16 cellular contexts compared by ENCODE assay signal in the genomic region with DNA sequence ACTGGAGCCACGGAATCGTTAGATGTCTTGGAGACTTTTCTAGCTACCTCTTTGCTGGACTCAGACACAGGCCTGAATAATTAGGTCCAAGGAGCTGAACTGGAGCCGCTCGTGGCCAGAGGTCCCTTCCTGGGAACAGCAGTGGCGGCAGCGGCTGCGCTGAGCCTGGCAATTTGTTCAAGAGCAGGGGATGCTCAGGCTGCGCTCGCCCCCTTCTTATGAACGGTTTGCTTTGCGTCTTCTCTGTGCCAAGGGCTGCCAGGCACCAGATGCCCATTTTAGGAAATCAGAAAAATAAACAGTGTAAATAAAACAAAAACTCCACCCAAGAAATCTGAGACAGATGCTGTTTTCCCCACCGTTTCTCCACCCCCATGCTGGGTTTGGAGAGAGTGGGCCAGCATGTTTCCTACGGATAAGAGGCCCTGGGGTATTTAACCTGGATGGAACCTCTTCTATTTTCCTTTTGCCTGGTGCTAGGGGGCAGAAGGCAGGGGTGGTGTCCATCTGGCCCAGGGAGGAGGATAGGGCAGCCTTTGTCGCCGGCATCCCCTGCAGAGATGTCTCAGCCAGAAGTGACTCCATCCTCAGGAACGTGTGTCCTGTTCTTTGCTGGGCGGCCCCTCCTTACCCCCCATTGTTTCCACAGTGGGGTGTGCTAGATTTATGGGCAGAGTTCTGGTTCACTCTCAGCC.
DNase-seq lines count a peak whose midpoint lies in the region; TF ChIP-seq lines count a peak whose summit lies in the region.
"Had no signal": no experiment of that assay in that cellular context is flagged by ENCODE, and none has a peak within 500 bp of the region (broad histone marks: within the 10 kb centered on the region; RNA-seq: fewer than 3 reads in every experiment).

No MANE protein-coding gene starts in this region.

- peak overlapping the region; percentile 60 for H3K4me3 Mint-ChIP-seq in HFFc6
- H3K4me3 Mint-ChIP-seq: endodermal cell had no signal

- in situ Hi-C loops in KBM-7 (cut with MboI; ENCODE audit: low pct_unique_long_range_greater_than_20kb, low sequenced_read_pairs): no loop called here

- H3K27ac ChIP-seq in SJSA1 (peak overlapping the region; percentile 77), hepatocyte (peak overlapping the region; percentile 58), WERI-Rb-1 (no peak overlapping the region), suprapubic skin (no peak overlapping the region)

- H3K4me3 ChIP-seq in SJSA1 (no peak overlapping the region), hepatocyte (no peak overlapping the region), WERI-Rb-1 (ENCODE audit: low read depth, low read length) (no peak overlapping the region), suprapubic skin (no peak overlapping the region)

- no peak for TF ChIP-seq EP300 in suprapubic skin (IDR thresholded peaks at IDR 0.05)

- peak overlapping the region; percentile 8 for H3K4me2 ChIP-seq in hepatocyte

- 68% methylated on average over 17 of the region's 17 CpGs for WGBS in hepatocyte (ENCODE audit: low lambda C conversion rate, missing lambda C conversion rate)
- WGBS in suprapubic skin: 58% methylated on average over 17 of the region's 17 CpGs

- H4K20me1 ChIP-seq in hepatocyte (ENCODE audit: insufficient read depth, poor library complexity, severe bottlenecking): no peaks in the 10 kb centered on the region

- no peak overlapping the region for H2AFZ ChIP-seq in hepatocyte

- TF ChIP-seq POLR2A in suprapubic skin (IDR thresholded peaks at IDR 0.05): no peak

- no peaks in the 10 kb centered on the region for H3K36me3 Mint-ChIP-seq in HFFc6 (ENCODE audit: low read depth)

- H3K27me3 ChIP-seq in SJSA1 (replicated peaks): no peaks in the 10 kb centered on the region
- no peaks in the 10 kb centered on the region for H3K27me3 ChIP-seq in hepatocyte
- H3K27me3 ChIP-seq in WERI-Rb-1 (ENCODE audit: insufficient read depth, low read depth, severe bottlenecking): no peaks in the 10 kb centered on the region
- no peaks in the 10 kb centered on the region for H3K27me3 ChIP-seq in suprapubic skin

- H3K9me3 ChIP-seq in SJSA1 (replicated peaks) (no peaks in the 10 kb centered on the region), hepatocyte (ENCODE audit: low read depth) (no peaks in the 10 kb centered on the region), WERI-Rb-1 (ENCODE audit: severe bottlenecking) (peaks cover 1% of the 10 kb centered on the region), suprapubic skin (no peaks in the 10 kb centered on the region)

- peak overlapping the region; percentile 82 for H3K27ac Mint-ChIP-seq in HFFc6
- H3K27ac Mint-ChIP-seq: endodermal cell had no signal

- H3K27me3 Mint-ChIP-seq in HFFc6 (ENCODE audit: insufficient read depth): peaks cover 4% of the 10 kb centered on the region

- peaks cover 61% of the 10 kb centered on the region for H3K79me2 ChIP-seq in hepatocyte

- no peaks in the 10 kb centered on the region for H3K9me2 ChIP-seq in hepatocyte (replicated peaks; ENCODE audit: insufficient read depth)

- TF ChIP-seq CTCF in HFFc6 (IDR thresholded peaks at IDR 0.05): no peak
- TF ChIP-seq CTCF in hepatocyte (IDR thresholded peaks at IDR 0.05; ENCODE audit: poor library complexity): no peak
- no peak for TF ChIP-seq CTCF in WERI-Rb-1 (IDR thresholded peaks at IDR 0.05; ENCODE audit: low read depth, low read length)
- no peak for TF ChIP-seq CTCF in suprapubic skin (IDR thresholded peaks at IDR 0.05)

- no peaks in the 10 kb centered on the region for H3K36me3 ChIP-seq in SJSA1
- H3K36me3 ChIP-seq in hepatocyte (replicated peaks; ENCODE audit: insufficient read depth, low read depth): no peaks in the 10 kb centered on the region
- peaks cover 87% of the 10 kb centered on the region for H3K36me3 ChIP-seq in WERI-Rb-1
- no peaks in the 10 kb centered on the region for H3K36me3 ChIP-seq in suprapubic skin

- H3K4me1 Mint-ChIP-seq in HFFc6 (ENCODE audit: low read depth): peaks cover 43% of the 10 kb centered on the region

- no peaks in the 10 kb centered on the region for H3K9me3 Mint-ChIP-seq in HFFc6
- H3K9me3 Mint-ChIP-seq: endodermal cell had no signal

- peak; percentile 76 for DNase-seq in AG08395 (ENCODE audit: low spot score)
- no peak for DNase-seq in HFFc6
- peak; percentile 80 to 88 for DNase-seq in SJSA1 (ENCODE audit: low read depth in 1 of 2, low spot score in 2 of 2)
- DNase-seq in hepatocyte (ENCODE audit: low spot score): no peak
- no peak for DNase-seq in WERI-Rb-1
- no peak for DNase-seq in suprapubic skin (ENCODE audit: low spot score in 2 of 2)
- DNase-seq in KBM-7: no peak
- no peak for DNase-seq in NCI-H82 treated with DMSO at 0.1 percent for 48 hours (lab: John Stamatoyannopoulos, UW; ENCODE audit: unreplicated experiment)
- DNase-seq: activated CD4-positive, CD25-positive, alpha-beta regulatory T cell treated with anti-CD3 and anti-CD28 coated beads, Interleukin-2, amount 50 U/mL, for 72 hours; activated T-cell treated with anti-CD3 and anti-CD28 coated beads, Interleukin-2, amount 50 U/mL, for 48 hours; aorta; C1 segment of cervical spinal cord; endodermal cell; NCI-H82; nucleus accumbens; stimulated activated CD4-positive, alpha-beta T cell treated with anti-CD3 and anti-CD28 coated beads, Interleukin-1b, Interleukin-23, amount 100 ng/mL, for 48 hours had no signal

- H3K4me1 ChIP-seq in SJSA1 (replicated peaks) (peaks cover 39% of the 10 kb centered on the region), hepatocyte (ENCODE audit: insufficient read depth) (peaks cover 56% of the 10 kb centered on the region), suprapubic skin (peaks cover 49% of the 10 kb centered on the region)

Comparison
In these comparisons a context has a peak if more than half of its experiments do, and no peak if none do; other contexts are left out.
1. DNase-seq: peak in AG08395 (single experiment) and SJSA1 (2 of 2); none in HFFc6 (single experiment), hepatocyte (single experiment), WERI-Rb-1 (single experiment), suprapubic skin (0 of 2), KBM-7 (single experiment) and NCI-H82 treated with DMSO at 0.1 percent for 48 hours (single experiment).
2. H3K27ac ChIP-seq: peak in SJSA1 (single experiment) and hepatocyte (single experiment); none in WERI-Rb-1 (single experiment) and suprapubic skin (single experiment).